Comparison of ENCODE assay signal across 31 cellular contexts in the genomic region with DNA sequence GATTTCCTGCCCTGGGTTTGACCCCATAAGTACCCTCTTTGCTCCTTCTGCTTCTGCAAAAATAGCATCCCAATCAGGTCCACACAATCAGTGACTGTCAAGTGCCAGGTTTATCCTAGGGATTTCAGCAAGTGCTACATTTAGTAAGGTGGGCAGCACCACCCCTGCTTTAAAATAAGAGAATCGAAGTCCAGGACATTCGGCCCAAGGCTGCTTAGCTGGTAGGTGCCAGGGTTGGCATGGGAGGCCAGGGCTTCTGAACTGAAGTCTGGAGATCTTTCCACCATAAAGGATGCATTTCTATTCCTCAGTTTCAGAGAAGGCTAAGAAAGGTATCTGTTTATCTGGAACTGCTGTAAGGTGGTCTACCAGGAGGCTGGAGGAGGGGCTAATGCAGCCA.
"Had no signal": no experiment of that assay in that cellular context is flagged by ENCODE, and none has a peak within 500 bp of the region (broad histone marks: within the 10 kb centered on the region; RNA-seq: fewer than 3 reads in every experiment).

No MANE protein-coding gene starts in this region.

- DNase-seq: activated CD4-positive, alpha-beta T cell treated with anti-CD3 and anti-CD28 coated beads for 1 hour; activated CD4-positive, alpha-beta T cell treated with anti-CD3 and anti-CD28 coated beads for 48 hours; activated CD4-positive, alpha-beta T cell treated with anti-CD3 and anti-CD28 coated beads, Interleukin-2, amount 50 U/mL, for 4 hours; activated CD4-positive, CD25-positive, alpha-beta regulatory T cell; activated CD8-positive, alpha-beta T cell treated with anti-CD3 and anti-CD28 coated beads for 36 hours; activated naive CD4-positive, alpha-beta T cell treated with anti-CD3 and anti-CD28 coated beads, Interleukin-2, amount 10 ng/mL, durations not matched to agents 7 days and 5 days; activated naive CD8-positive, alpha-beta T cell treated with anti-CD3 and anti-CD28 coated beads, Interleukin-2, amount 50 U/mL, for 24 hours; activated T-cell treated with anti-CD3 and anti-CD28 coated beads for 4 hours; activated T-cell treated with anti-CD3 and anti-CD28 coated beads, Interleukin-2, amount 50 U/mL, for 4 hours; anterior cingulate cortex; Karpas-422; KBM-7; NCI-H1092; NCI-H1436 treated with DMSO at 0.1 percent for 48 hours; NCI-H1694 treated with DMSO at 0.1 percent for 48 hours; NCI-H2029; NCI-H345; NCI-H524 treated with DMSO at 0.1 percent for 48 hours; NCI-H748 treated with DMSO at 0.1 percent for 48 hours; NK-92 treated with Interleukin-12 subunit alpha and Interleukin-12 subunit beta, amount 100 ng/mL, for 24 hours; PC-3; Peyer's patch; RPMI8226; SIG-M5; SW 1271; T1000; WERI-Rb-1 had no signal

- H3K4me1 Mint-ChIP-seq: activated naive CD4-positive, alpha-beta T cell treated with anti-CD3 and anti-CD28 coated beads, Interleukin-2, amount 10 ng/mL, durations not matched to agents 7 days and 5 days; activated naive CD8-positive, alpha-beta T cell treated with anti-CD3 and anti-CD28 coated beads, Interleukin-2, amount 50 U/mL, for 24 hours; brain; central memory CD8-positive, alpha-beta T cell had no signal

- H3K36me3 ChIP-seq: Peyer's patch, WERI-Rb-1 had no signal

- H3K36me3 Mint-ChIP-seq: activated naive CD4-positive, alpha-beta T cell treated with anti-CD3 and anti-CD28 coated beads, Interleukin-2, amount 10 ng/mL, durations not matched to agents 7 days and 5 days; activated naive CD8-positive, alpha-beta T cell; brain had no signal

- H3K9me3 ChIP-seq: Peyer's patch had no signal

- H3K27me3 ChIP-seq: Peyer's patch had no signal

- H3K9me3 Mint-ChIP-seq: activated CD8-positive, alpha-beta T cell treated with anti-CD3 and anti-CD28 coated beads for 36 hours; activated naive CD4-positive, alpha-beta T cell treated with anti-CD3 and anti-CD28 coated beads, Interleukin-2, amount 10 ng/mL, durations not matched to agents 7 days and 5 days; activated naive CD8-positive, alpha-beta T cell treated with anti-CD3 and anti-CD28 coated beads, Interleukin-2, amount 50 U/mL, for 24 hours; activated T-cell treated with anti-CD3 and anti-CD28 coated beads, Interleukin-2, amount 50 U/mL, for 4 hours; activated T-helper 1 cell treated with anti-CD3 and anti-CD28 coated beads, Interleukin-12 subunit alpha, Interleukin-12 subunit beta, Interleukin-2, Interleukin-4 antibody, amounts not matched to agents 30 ng/mL and 10 ng/mL and 1 ng/mL, durations not matched to agents 14 hours and 24 hours and 36 hours; brain; central memory CD8-positive, alpha-beta T cell had no signal

- H3K27ac Mint-ChIP-seq: activated CD8-positive, alpha-beta T cell treated with anti-CD3 and anti-CD28 coated beads for 36 hours; activated naive CD4-positive, alpha-beta T cell treated with anti-CD3 and anti-CD28 coated beads, Interleukin-2, amount 10 ng/mL, durations not matched to agents 7 days and 5 days; activated naive CD8-positive, alpha-beta T cell; activated naive CD8-positive, alpha-beta T cell treated with anti-CD3 and anti-CD28 coated beads, Interleukin-2, amount 50 U/mL, for 24 hours; activated T-helper 1 cell treated with anti-CD3 and anti-CD28 coated beads, Interleukin-12 subunit alpha, Interleukin-12 subunit beta, Interleukin-2, Interleukin-4 antibody, amounts not matched to agents 30 ng/mL and 10 ng/mL and 1 ng/mL, durations not matched to agents 14 hours and 24 hours and 36 hours had no signal

- H3K4me3 ChIP-seq: Peyer's patch had no signal

- ATAC-seq: activated CD8-positive, alpha-beta T cell treated with anti-CD3 and anti-CD28 coated beads for 36 hours; activated naive CD8-positive, alpha-beta T cell treated with anti-CD3 and anti-CD28 coated beads, Interleukin-2, amount 50 U/mL, for 24 hours; activated T-cell treated with anti-CD3 and anti-CD28 coated beads, Interleukin-2, amount 50 U/mL, for 4 hours; PC-3 had no signal

- H3K4me3 Mint-ChIP-seq: activated CD8-positive, alpha-beta T cell treated with anti-CD3 and anti-CD28 coated beads for 36 hours; activated naive CD4-positive, alpha-beta T cell treated with anti-CD3 and anti-CD28 coated beads, Interleukin-2, amount 10 ng/mL, durations not matched to agents 7 days and 5 days; activated naive CD8-positive, alpha-beta T cell; activated naive CD8-positive, alpha-beta T cell treated with anti-CD3 and anti-CD28 coated beads, Interleukin-2, amount 50 U/mL, for 24 hours; activated T-cell treated with anti-CD3 and anti-CD28 coated beads, Interleukin-2, amount 50 U/mL, for 4 hours; activated T-helper 1 cell treated with anti-CD3 and anti-CD28 coated beads, Interleukin-12 subunit alpha, Interleukin-12 subunit beta, Interleukin-2, Interleukin-4 antibody, amounts not matched to agents 30 ng/mL and 10 ng/mL and 1 ng/mL, durations not matched to agents 14 hours and 24 hours and 36 hours; brain; central memory CD8-positive, alpha-beta T cell had no signal

- H3K27me3 Mint-ChIP-seq: activated naive CD4-positive, alpha-beta T cell treated with anti-CD3 and anti-CD28 coated beads, Interleukin-2, amount 10 ng/mL, durations not matched to agents 7 days and 5 days had no signal

- H3K27ac ChIP-seq: Peyer's patch, WERI-Rb-1 had no signal

- H3K4me1 ChIP-seq: Peyer's patch had no signal
